18 cellular contexts compared by ENCODE assay signal in the genomic region with DNA sequence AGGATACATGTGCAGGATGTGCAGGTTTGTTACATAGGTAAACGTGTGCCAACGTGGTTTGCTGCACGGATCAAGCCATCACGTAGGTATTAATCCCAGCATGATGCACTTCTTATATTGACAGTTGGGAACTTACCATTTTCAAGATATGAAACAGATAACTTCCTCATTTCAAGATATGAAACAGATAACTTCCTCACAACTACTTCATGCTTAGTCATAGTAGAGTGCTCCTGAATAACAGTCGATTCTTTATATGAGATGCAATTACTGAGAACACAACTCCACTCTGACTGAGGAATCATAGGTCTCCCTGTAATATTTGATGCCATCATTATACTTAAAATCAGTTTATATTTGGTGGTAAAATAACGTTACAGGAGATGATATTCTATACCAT.
DNase-seq lines count a peak whose midpoint lies in the region; ATAC-seq, FAIRE-seq and TF ChIP-seq lines count a peak whose summit lies in the region.
"Had no signal": no experiment of that assay in that cellular context is flagged by ENCODE, and none has a peak within 500 bp of the region (broad histone marks: within the 10 kb centered on the region; RNA-seq: fewer than 3 reads in every experiment).

No MANE protein-coding gene starts in this region.

- H3K4me1 Mint-ChIP-seq in osteocyte (ENCODE audit: unreplicated experiment), result no peaks in the 10 kb centered on the region
- H3K4me1 Mint-ChIP-seq: activated CD4-positive, alpha-beta T cell treated with anti-CD3 and anti-CD28 coated beads, Interleukin-2, amount 10 ng/mL, durations not matched to agents 7 days and 5 days; brain; T-helper 17 cell had no signal

- no peak overlapping the region for H3K4me3 Mint-ChIP-seq in osteocyte (ENCODE audit: unreplicated experiment)
- H3K4me3 Mint-ChIP-seq: activated CD4-positive, alpha-beta T cell treated with anti-CD3 and anti-CD28 coated beads, Interleukin-2, amount 10 ng/mL, durations not matched to agents 7 days and 5 days; brain; T-helper 17 cell; type B pancreatic cell had no signal

- WGBS in small intestine, 3 donors, result 67 to 75% (median 73%) methylated on average over 6 of the region's 6 CpGs

- no peaks in the 10 kb centered on the region for H3K9me3 Mint-ChIP-seq in osteocyte (ENCODE audit: unreplicated experiment)
- H3K9me3 Mint-ChIP-seq: activated CD4-positive, alpha-beta T cell treated with anti-CD3 and anti-CD28 coated beads, Interleukin-2, amount 10 ng/mL, durations not matched to agents 7 days and 5 days; brain; type B pancreatic cell had no signal

- ATAC-seq in HG02610 (IDR thresholded peaks at IDR 0.05; ENCODE audit: unreplicated experiment), result peak; percentile 96
- peak; percentile 73 for ATAC-seq in HG03439 (IDR thresholded peaks at IDR 0.05; ENCODE audit: unreplicated experiment)
- ATAC-seq: foreskin keratinocyte, T-helper 17 cell had no signal

- TF ChIP-seq CTCF in osteocyte (IDR thresholded peaks at IDR 0.05) (no peak), GM20000 (IDR thresholded peaks at IDR 0.05; ENCODE audit: extremely low read depth, missing control alignments) (no peak)

- H3K27ac ChIP-seq in small intestine (ENCODE audit: low read depth in 1 of 2, low read length in 1 of 2), result no peak overlapping the region
- H3K27ac ChIP-seq: foreskin keratinocyte, PC-9 had no signal

- H3K27me3 Mint-ChIP-seq in osteocyte (ENCODE audit: unreplicated experiment), result peaks cover 6% of the 10 kb centered on the region
- H3K27me3 Mint-ChIP-seq: activated CD4-positive, alpha-beta T cell treated with anti-CD3 and anti-CD28 coated beads, Interleukin-2, amount 10 ng/mL, durations not matched to agents 7 days and 5 days; brain; T-helper 17 cell; type B pancreatic cell had no signal

- H3K36me3 ChIP-seq in small intestine (ENCODE audit: control insufficient read depth in 2 of 2, insufficient read depth in 2 of 2, low read length in 2 of 2), result no peaks in the 10 kb centered on the region

- no peaks in the 10 kb centered on the region for H3K36me3 Mint-ChIP-seq in osteocyte (ENCODE audit: unreplicated experiment)
- H3K36me3 Mint-ChIP-seq: brain, type B pancreatic cell had no signal

- peak; percentile 40 for DNase-seq in SKM-1 treated with dmso at 0.1 percent for 144 hours (lab: John Stamatoyannopoulos, UW; ENCODE audit: unreplicated experiment)
- DNase-seq in SKM-1 (lab: John Stamatoyannopoulos, UW; ENCODE audit: unreplicated experiment), result no peak
- no peak for DNase-seq in small intestine
- DNase-seq in HTR-8/SVneo (ENCODE audit: insufficient read length, low spot score), result no peak
- DNase-seq in osteocyte (ENCODE audit: extremely low spot score, unreplicated experiment), result no peak
- DNase-seq in GM20000 (ENCODE audit: low spot score), result no peak
- DNase-seq: 8988T; activated CD4-positive, alpha-beta T cell treated with anti-CD3 and anti-CD28 coated beads, Interleukin-2, amount 10 ng/mL, durations not matched to agents 7 days and 5 days; activated effector memory CD4-positive, alpha-beta T cell treated with Interleukin-2 at 50 U/mL for 16 hours; foreskin keratinocyte; NCI-H2107; PC-9; T-helper 17 cell had no signal

- H3K9me3 ChIP-seq in small intestine (ENCODE audit: control insufficient read depth, low read depth), result no peaks in the 10 kb centered on the region

- no peak for FAIRE-seq in small intestine (lab: Jason Lieb, UNC)
- no peak for FAIRE-seq in HTR-8/SVneo (lab: Jason Lieb, UNC)
- FAIRE-seq: islet of Langerhans had no signal

- H3K4me1 ChIP-seq in small intestine (ENCODE audit: control insufficient read depth in 2 of 2, insufficient read depth in 1 of 2, low read depth in 1 of 2, low read length in 1 of 2), result no peaks in the 10 kb centered on the region
- H3K4me1 ChIP-seq: foreskin keratinocyte had no signal

- H3K4me3 ChIP-seq in small intestine (ENCODE audit: low read depth in 1 of 2, low read length in 2 of 2), result no peak overlapping the region
- H3K4me3 ChIP-seq: PC-9 had no signal

- no peaks in the 10 kb centered on the region for H3K27me3 ChIP-seq in small intestine (ENCODE audit: control insufficient read depth in 2 of 2, insufficient read depth in 2 of 2, low read length in 2 of 2)
- H3K27me3 ChIP-seq: foreskin keratinocyte had no signal

- H3K27ac Mint-ChIP-seq in osteocyte (ENCODE audit: unreplicated experiment), result no peak overlapping the region
- H3K27ac Mint-ChIP-seq: activated CD4-positive, alpha-beta T cell treated with anti-CD3 and anti-CD28 coated beads, Interleukin-2, amount 10 ng/mL, durations not matched to agents 7 days and 5 days; brain; T-helper 17 cell; type B pancreatic cell had no signal
